ENCODE assay signal across 8 cellular contexts in the genomic region with DNA sequence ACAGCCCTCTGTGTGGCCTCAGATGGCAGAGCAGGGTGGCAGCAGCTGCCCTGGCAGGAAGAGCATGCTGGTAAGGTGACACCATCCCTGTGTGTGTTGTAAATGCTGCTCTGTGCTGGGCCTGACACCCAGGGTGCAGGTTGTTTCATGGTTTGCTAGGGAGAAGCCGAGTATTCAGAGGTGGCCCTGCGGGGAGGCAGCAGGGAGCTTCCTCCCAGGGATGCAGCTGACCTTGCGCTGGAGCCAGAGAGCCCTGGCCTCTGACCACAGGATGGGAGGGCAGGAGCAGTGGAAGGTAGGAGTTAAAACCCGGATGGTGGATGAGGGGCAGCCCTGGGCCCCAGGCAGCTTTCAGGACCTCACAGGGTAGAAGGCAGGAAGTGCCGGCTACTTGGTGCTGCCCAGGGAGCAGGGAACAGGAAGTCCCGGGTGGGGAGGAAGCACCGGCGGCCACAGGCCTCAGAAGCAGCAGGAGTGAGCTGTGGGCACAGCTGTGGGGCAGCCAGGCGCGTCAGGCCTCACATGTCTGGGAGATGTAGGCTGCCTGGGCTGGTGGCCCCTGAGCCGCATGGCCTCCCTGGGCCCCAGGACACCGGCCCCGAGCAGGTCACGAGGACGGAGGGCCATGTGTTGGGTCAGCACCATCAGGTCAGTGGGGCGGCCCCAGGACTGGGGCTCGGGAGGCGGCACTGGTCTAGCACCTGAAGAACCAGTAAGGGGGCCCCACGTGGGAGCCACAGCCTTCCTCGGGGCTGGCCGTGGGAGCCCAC. TPM values are rescaled to one million over a fixed set of nuclear protein-coding genes. Genes with fewer than 3 reads are reported as not detected.
DNase-seq lines count a peak whose midpoint lies in the region; ATAC-seq and TF ChIP-seq lines count a peak whose summit lies in the region.

No MANE protein-coding gene starts in this region.

- H3K36me3 Mint-ChIP-seq in activated CD4-positive, alpha-beta memory T cell treated with anti-CD3 and anti-CD28 coated beads, Interleukin-2, amount 10 ng/mL, durations not matched to agents 7 days and 5 days (ENCODE audit: low read depth) = peaks cover 53% of the 10 kb centered on the region
- H3K36me3 Mint-ChIP-seq in naive B cell = peaks cover 8% of the 10 kb centered on the region in 2 donors

- peak overlapping the region; percentile 82 for H3K4me3 Mint-ChIP-seq in activated CD4-positive, alpha-beta memory T cell treated with anti-CD3 and anti-CD28 coated beads, Interleukin-2, amount 10 ng/mL, durations not matched to agents 7 days and 5 days
- peak overlapping the region; percentile 81 to 99 (median 96) for H3K4me3 Mint-ChIP-seq in naive B cell

- H3K4me3 ChIP-seq in epithelial cell of proximal tubule (ENCODE audit: low read depth, low read length) (peak overlapping the region; percentile 60), upper lobe of left lung (peak overlapping the region in 3 of 4 donors; percentile 43 to 62 (median 56))

- peaks cover 0 to 4% (median 0%) of the 10 kb centered on the region in 4 donors for H3K36me3 ChIP-seq in upper lobe of left lung

- DNase-seq in NCI-H1417 (lab: John Stamatoyannopoulos, UW) (peak in 2 of 3 experiments; percentile 42 to 61), NCI-H1417 treated with DMSO at 0.1 percent for 48 hours (lab: John Stamatoyannopoulos, UW) (no peak), NCI-H226 (peak; percentile 87), epithelial cell of proximal tubule (ENCODE audit: low read depth) (no peak), naive B cell (peak; percentile 86), upper lobe of left lung (peak; percentile 88 to 93)
- DNase-seq in activated CD4-positive, alpha-beta memory T cell treated with anti-CD3 and anti-CD28 coated beads, Interleukin-2, amount 10 ng/mL, durations not matched to agents 7 days and 5 days = peak; percentile 81

- 8 to 47% methylated on average over 6 to 20 of the region's 21 CpGs for WGBS in upper lobe of left lung, 2 donors

- no peaks in the 10 kb centered on the region for H3K9me3 Mint-ChIP-seq in activated CD4-positive, alpha-beta memory T cell treated with anti-CD3 and anti-CD28 coated beads, Interleukin-2, amount 10 ng/mL, durations not matched to agents 7 days and 5 days
- no peaks in the 10 kb centered on the region for H3K9me3 Mint-ChIP-seq in naive B cell

- H3K9me3 ChIP-seq in upper lobe of left lung = no peaks in the 10 kb centered on the region

- H3K27ac ChIP-seq in upper lobe of left lung = peak overlapping the region; percentile 82 to 92 (median 86)

- TF ChIP-seq POLR2A in upper lobe of left lung (IDR thresholded peaks at IDR 0.05) = peak in 1 of 4 donors; percentile 58

- ATAC-seq in HG02852 (IDR thresholded peaks at IDR 0.05; ENCODE audit: unreplicated experiment) (peak; percentile 44), naive B cell (ENCODE audit: low read depth in 2 of 2) (peak; percentile 82 to 89), upper lobe of left lung (ENCODE audit: low FRiP score in 2 of 2) (peak; percentile 81 to 86)

- CTCF ChIA-PET in activated CD4-positive, alpha-beta memory T cell treated with anti-CD3 and anti-CD28 coated beads, Interleukin-2, amount 10 ng/mL, durations not matched to agents 7 days and 5 days (lab: Charles Lee) = interaction anchor here (0.6 to 1.2 kb wide), 4 partner anchors 14 to 260 kb away, joined by 3 to 5 read pairs (median 4); no protein-coding TSS in a partner anchor

- peaks cover 54 to 85% (median 69%) of the 10 kb centered on the region in 4 donors for H3K4me1 ChIP-seq in upper lobe of left lung

- H3K27me3 Mint-ChIP-seq in activated CD4-positive, alpha-beta memory T cell treated with anti-CD3 and anti-CD28 coated beads, Interleukin-2, amount 10 ng/mL, durations not matched to agents 7 days and 5 days = no peaks in the 10 kb centered on the region
- H3K27me3 Mint-ChIP-seq in naive B cell = no peaks in the 10 kb centered on the region

- peak overlapping the region; percentile 99 for H3K27ac Mint-ChIP-seq in activated CD4-positive, alpha-beta memory T cell treated with anti-CD3 and anti-CD28 coated beads, Interleukin-2, amount 10 ng/mL, durations not matched to agents 7 days and 5 days
- H3K27ac Mint-ChIP-seq in naive B cell = peak overlapping the region; percentile 92 to 99 (median 96)

- TF ChIP-seq EP300 in upper lobe of left lung (IDR thresholded peaks at IDR 0.05) = peak in 1 of 4 donors; percentile 5

- H3K4me1 Mint-ChIP-seq in activated CD4-positive, alpha-beta memory T cell treated with anti-CD3 and anti-CD28 coated beads, Interleukin-2, amount 10 ng/mL, durations not matched to agents 7 days and 5 days = peaks cover 62% of the 10 kb centered on the region
- H3K4me1 Mint-ChIP-seq in naive B cell = peaks cover 77 to 87% (median 86%) of the 10 kb centered on the region in 3 donors

- TF ChIP-seq CTCF in epithelial cell of proximal tubule (conservative IDR thresholded peaks at IDR 0.05; ENCODE audit: low read depth, low read length) = no peak
- no peak for TF ChIP-seq CTCF in upper lobe of left lung (IDR thresholded peaks at IDR 0.05)

- no peaks in the 10 kb centered on the region for H3K27me3 ChIP-seq in upper lobe of left lung

- POLR2A ChIA-PET in activated CD4-positive, alpha-beta memory T cell treated with anti-CD3 and anti-CD28 coated beads, Interleukin-2, amount 10 ng/mL, durations not matched to agents 7 days and 5 days (lab: Charles Lee) = interaction anchor here (0.7 to 6.5 kb wide), 13 partner anchors 8 to 326 kb away, joined by 3 to 86 read pairs (median 7); a partner anchor contains a TSS

RNA-seq across cellular contexts. Expression of a gene that starts 19.1 kb away (rescaled TPM):
- total RNA-seq in activated CD4-positive, alpha-beta memory T cell treated with anti-CD3 and anti-CD28 coated beads, Interleukin-2, amount 10 ng/mL, durations not matched to agents 7 days and 5 days = 10 to 100 TPM; 77.0 to 80.3 TPM
- total RNA-seq in epithelial cell of proximal tubule (32.3 and 53.3 TPM in 2 replicates), upper lobe of left lung (100 to 1,000 TPM in 3 of 6 donors, 10 to 100 TPM in 3; 59.1 to 358 (median 103) TPM)
- 10 to 100 TPM; 14.3 to 91.1 (median 28.7) TPM for polyA plus RNA-seq in naive B cell (ENCODE audit: low read depth in 6 of 6)

RNA-seq across cellular contexts. Expression of a gene that starts 31.6 kb away (rescaled TPM):
- total RNA-seq in activated CD4-positive, alpha-beta memory T cell treated with anti-CD3 and anti-CD28 coated beads, Interleukin-2, amount 10 ng/mL, durations not matched to agents 7 days and 5 days = 100 to 1,000 TPM; 266 to 277 TPM
- total RNA-seq in epithelial cell of proximal tubule (153 and 222 TPM in 2 replicates), upper lobe of left lung (100 to 1,000 TPM; 184 to 651 (median 290) TPM)
- polyA plus RNA-seq in naive B cell (ENCODE audit: low read depth in 6 of 6) = 100 to 1,000 TPM; 325 to 440 (median 349) TPM

RNA-seq across cellular contexts. Expression of a gene that starts 55.9 kb away (rescaled TPM):
- 10 to 100 TPM; 56.1 to 58.4 TPM for total RNA-seq in activated CD4-positive, alpha-beta memory T cell treated with anti-CD3 and anti-CD28 coated beads, Interleukin-2, amount 10 ng/mL, durations not matched to agents 7 days and 5 days
- 76.7 and 77.4 TPM in 2 replicates for total RNA-seq in epithelial cell of proximal tubule
- 10 to 100 TPM; 25.4 to 36.2 (median 35.3) TPM for polyA plus RNA-seq in naive B cell (ENCODE audit: low read depth in 6 of 6)
- 10 to 100 TPM; 39.4 to 87.1 (median 60.1) TPM for total RNA-seq in upper lobe of left lung

Comparison
In these comparisons a context has a peak if more than half of its experiments do, and no peak if none do; other contexts are left out.
1. DNase-seq: peak in NCI-H1417 (2 of 3), NCI-H226 (single experiment), activated CD4-positive, alpha-beta memory T cell treated with anti-CD3 and anti-CD28 coated beads, Interleukin-2, amount 10 ng/mL, durations not matched to agents 7 days and 5 days (single experiment), naive B cell (single experiment) and upper lobe of left lung (2 of 2); none in NCI-H1417 treated with DMSO at 0.1 percent for 48 hours (single experiment) and epithelial cell of proximal tubule (single experiment).
2. Peak in every context shown above with its lines, with median percentiles within 50 percentile points of each other: ATAC-seq.